In the genomic region with DNA sequence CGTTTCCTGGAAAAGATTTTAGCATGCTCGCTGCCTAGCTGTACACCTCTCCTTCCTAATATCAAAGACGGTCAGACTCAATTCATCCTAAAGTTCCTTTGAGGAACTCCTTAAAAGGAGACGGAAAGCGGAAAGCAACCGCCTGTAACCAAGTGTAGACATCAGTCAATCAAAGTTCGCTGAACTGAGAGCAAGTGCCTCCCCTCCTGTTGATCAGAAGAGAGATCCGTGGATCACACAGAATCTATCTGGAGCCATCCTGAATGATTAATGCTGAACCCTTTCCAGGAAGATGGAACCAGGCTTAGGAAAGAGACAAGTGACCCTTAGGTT, we compare ENCODE assay signal across 2 cellular contexts.
TF ChIP-seq lines count a peak whose summit lies in the region.

No MANE protein-coding gene starts in this region.

TF ChIP-seq in HCT116, 20 proteins besides CTCF, POLR2A, EP300 and RAD21:
- TF ChIP-seq CEBPB (IDR thresholded peaks at IDR 0.05; ENCODE audit: low read depth) (no peak), ZNF274 (IDR thresholded peaks at IDR 0.05; ENCODE audit: low read depth, low read length) (no peak)

TF ChIP-seq in HepG2, 621 proteins besides CTCF, POLR2A, EP300 and RAD21:
- TF ChIP-seq, protein P1, sequence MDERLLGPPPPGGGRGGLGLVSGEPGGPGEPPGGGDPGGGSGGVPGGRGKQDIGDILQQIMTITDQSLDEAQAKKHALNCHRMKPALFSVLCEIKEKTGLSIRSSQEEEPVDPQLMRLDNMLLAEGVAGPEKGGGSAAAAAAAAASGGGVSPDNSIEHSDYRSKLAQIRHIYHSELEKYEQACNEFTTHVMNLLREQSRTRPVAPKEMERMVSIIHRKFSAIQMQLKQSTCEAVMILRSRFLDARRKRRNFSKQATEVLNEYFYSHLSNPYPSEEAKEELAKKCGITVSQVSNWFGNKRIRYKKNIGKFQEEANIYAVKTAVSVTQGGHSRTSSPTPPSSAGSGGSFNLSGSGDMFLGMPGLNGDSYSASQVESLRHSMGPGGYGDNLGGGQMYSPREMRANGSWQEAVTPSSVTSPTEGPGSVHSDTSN (CRISPR knock-in tag; IDR thresholded peaks at IDR 0.05): peak; percentile 60; the same call in 1 of the 2 replicates
- TF ChIP-seq ZNF878 (CRISPR knock-in tag; IDR thresholded peaks at IDR 0.05): 0 out of 2 replicates have a peak, but pooled peaks have one; percentile 0
- TF ChIP-seq ZNF614 (CRISPR knock-in tag; IDR thresholded peaks at IDR 0.05; ENCODE audit: borderline replicate concordance): no peak
- TF ChIP-seq, protein P2, sequence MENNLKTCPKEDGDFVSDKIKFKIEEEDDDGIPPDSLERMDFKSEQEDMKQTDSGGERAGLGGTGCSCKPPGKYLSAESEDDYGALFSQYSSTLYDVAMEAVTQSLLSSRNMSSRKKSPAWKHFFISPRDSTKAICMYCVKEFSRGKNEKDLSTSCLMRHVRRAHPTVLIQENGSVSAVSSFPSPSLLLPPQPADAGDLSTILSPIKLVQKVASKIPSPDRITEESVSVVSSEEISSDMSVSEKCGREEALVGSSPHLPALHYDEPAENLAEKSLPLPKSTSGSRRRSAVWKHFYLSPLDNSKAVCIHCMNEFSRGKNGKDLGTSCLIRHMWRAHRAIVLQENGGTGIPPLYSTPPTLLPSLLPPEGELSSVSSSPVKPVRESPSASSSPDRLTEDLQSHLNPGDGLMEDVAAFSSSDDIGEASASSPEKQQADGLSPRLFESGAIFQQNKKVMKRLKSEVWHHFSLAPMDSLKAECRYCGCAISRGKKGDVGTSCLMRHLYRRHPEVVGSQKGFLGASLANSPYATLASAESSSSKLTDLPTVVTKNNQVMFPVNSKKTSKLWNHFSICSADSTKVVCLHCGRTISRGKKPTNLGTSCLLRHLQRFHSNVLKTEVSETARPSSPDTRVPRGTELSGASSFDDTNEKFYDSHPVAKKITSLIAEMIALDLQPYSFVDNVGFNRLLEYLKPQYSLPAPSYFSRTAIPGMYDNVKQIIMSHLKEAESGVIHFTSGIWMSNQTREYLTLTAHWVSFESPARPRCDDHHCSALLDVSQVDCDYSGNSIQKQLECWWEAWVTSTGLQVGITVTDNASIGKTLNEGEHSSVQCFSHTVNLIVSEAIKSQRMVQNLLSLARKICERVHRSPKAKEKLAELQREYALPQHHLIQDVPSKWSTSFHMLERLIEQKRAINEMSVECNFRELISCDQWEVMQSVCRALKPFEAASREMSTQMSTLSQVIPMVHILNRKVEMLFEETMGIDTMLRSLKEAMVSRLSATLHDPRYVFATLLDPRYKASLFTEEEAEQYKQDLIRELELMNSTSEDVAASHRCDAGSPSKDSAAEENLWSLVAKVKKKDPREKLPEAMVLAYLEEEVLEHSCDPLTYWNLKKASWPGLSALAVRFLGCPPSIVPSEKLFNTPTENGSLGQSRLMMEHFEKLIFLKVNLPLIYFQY (CRISPR knock-in tag; IDR thresholded peaks at IDR 0.05; ENCODE audit: borderline replicate concordance): 0 out of 2 replicates have a peak, but pooled peaks have one; percentile 9
- peak; percentile 89; the same call in 1 of the 2 replicates for TF ChIP-seq ZNF652 (CRISPR knock-in tag; IDR thresholded peaks at IDR 0.05; ENCODE audit: borderline replicate concordance, low read depth)
- TF ChIP-seq, protein P3, sequence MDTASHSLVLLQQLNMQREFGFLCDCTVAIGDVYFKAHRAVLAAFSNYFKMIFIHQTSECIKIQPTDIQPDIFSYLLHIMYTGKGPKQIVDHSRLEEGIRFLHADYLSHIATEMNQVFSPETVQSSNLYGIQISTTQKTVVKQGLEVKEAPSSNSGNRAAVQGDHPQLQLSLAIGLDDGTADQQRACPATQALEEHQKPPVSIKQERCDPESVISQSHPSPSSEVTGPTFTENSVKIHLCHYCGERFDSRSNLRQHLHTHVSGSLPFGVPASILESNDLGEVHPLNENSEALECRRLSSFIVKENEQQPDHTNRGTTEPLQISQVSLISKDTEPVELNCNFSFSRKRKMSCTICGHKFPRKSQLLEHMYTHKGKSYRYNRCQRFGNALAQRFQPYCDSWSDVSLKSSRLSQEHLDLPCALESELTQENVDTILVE (CRISPR knock-in tag; IDR thresholded peaks at IDR 0.05): 0 out of 2 replicates have a peak, but pooled peaks have one; percentile 2
- TF ChIP-seq ZNF557 (CRISPR knock-in tag; IDR thresholded peaks at IDR 0.05): no peak
- TF ChIP-seq SRY (CRISPR knock-in tag; IDR thresholded peaks at IDR 0.05): no peak
- peak; percentile 2 for TF ChIP-seq IKZF4 (CRISPR knock-in tag; IDR thresholded peaks at IDR 0.05; ENCODE audit: borderline replicate concordance, low read depth, not compliant biosample characterization)
